ENCODE assay signal across 1 cellular context in genomic region chr17:43755389-43755875, GRCh38.
TF ChIP-seq lines count a peak whose summit lies in the region.

No MANE protein-coding gene starts in this region.

TF ChIP-seq in HepG2, 621 proteins besides CTCF, POLR2A, EP300 and RAD21 (continued from another document):
- peak; percentile 85; the same call in 1 of the 2 replicates for TF ChIP-seq MTA1 (CRISPR knock-in tag; IDR thresholded peaks at IDR 0.05; ENCODE audit: borderline replicate concordance)
- TF ChIP-seq ZNF800 (CRISPR knock-in tag; IDR thresholded peaks at IDR 0.05) = peak; percentile 99
- TF ChIP-seq ZNF563 (CRISPR knock-in tag; IDR thresholded peaks at IDR 0.05) = peak; percentile 68; the same call in 1 of the 2 replicates
- 0 out of 2 replicates have a peak, but pooled peaks have one; percentile 52 for TF ChIP-seq HDAC1 (CRISPR knock-in tag; IDR thresholded peaks at IDR 0.05)
- TF ChIP-seq, protein P1, sequence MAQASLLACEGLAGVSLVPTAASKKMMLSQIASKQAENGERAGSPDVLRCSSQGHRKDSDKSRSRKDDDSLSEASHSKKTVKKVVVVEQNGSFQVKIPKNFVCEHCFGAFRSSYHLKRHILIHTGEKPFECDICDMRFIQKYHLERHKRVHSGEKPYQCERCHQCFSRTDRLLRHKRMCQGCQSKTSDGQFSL (CRISPR knock-in tag; IDR thresholded peaks at IDR 0.05) = no peak
- no peak for TF ChIP-seq SSRP1 (CRISPR knock-in tag; IDR thresholded peaks at IDR 0.05)
